15 cellular contexts compared by ENCODE assay signal in genomic region chr2:62297642-62298010, GRCh38.
DNase-seq lines count a peak whose midpoint lies in the region; ATAC-seq and TF ChIP-seq lines count a peak whose summit lies in the region.
"Had no signal": no experiment of that assay in that cellular context is flagged by ENCODE, and none has a peak within 500 bp of the region (broad histone marks: within the 10 kb centered on the region; RNA-seq: fewer than 3 reads in every experiment).

No MANE protein-coding gene starts in this region.

- no peaks in the 10 kb centered on the region for H3K36me3 Mint-ChIP-seq in activated CD8-positive, alpha-beta T cell treated with anti-CD3 and anti-CD28 coated beads for 36 hours (ENCODE audit: low read depth)

- H3K27ac Mint-ChIP-seq in activated CD8-positive, alpha-beta T cell treated with anti-CD3 and anti-CD28 coated beads for 36 hours = no peak overlapping the region
- H3K27ac Mint-ChIP-seq: B cell, T-helper 17 cell had no signal

- peak; percentile 30 for DNase-seq in GM12865 (ENCODE audit: low read depth)
- peak; percentile 6 for DNase-seq in NCI-H69 (lab: John Stamatoyannopoulos, UW)
- DNase-seq in choroid plexus epithelial cell (ENCODE audit: low read depth) = peak; percentile 51
- no peak for DNase-seq in activated CD8-positive, alpha-beta T cell treated with anti-CD3 and anti-CD28 coated beads for 36 hours
- DNase-seq: adrenal gland; effector memory CD4-positive, alpha-beta T cell; NCI-H1048; T-helper 17 cell had no signal

- CTCF ChIA-PET in activated CD8-positive, alpha-beta T cell treated with anti-CD3 and anti-CD28 coated beads for 36 hours (lab: Charles Lee) = interaction anchor here (1.5 kb wide), 1 partner anchor 304 kb away, joined by 4 read pairs; no protein-coding TSS in a partner anchor

- intact Hi-C loops in activated CD8-positive, alpha-beta T cell treated with anti-CD3 and anti-CD28 coated beads for 36 hours (cut with micrococcal nuclease) = no loop called here

- H3K27ac ChIP-seq in 22Rv1 = no peak overlapping the region
- H3K27ac ChIP-seq: adrenal gland, right atrium auricular region, thoracic aorta had no signal

- H3K4me3 ChIP-seq in GM12865 (ENCODE audit: low read depth, low read length) (no peak overlapping the region), choroid plexus epithelial cell (ENCODE audit: low read depth, low read length) (no peak overlapping the region)
- H3K4me3 ChIP-seq: adrenal gland, right atrium auricular region, thoracic aorta had no signal

- H3K4me1 Mint-ChIP-seq in activated CD8-positive, alpha-beta T cell treated with anti-CD3 and anti-CD28 coated beads for 36 hours (ENCODE audit: low read depth) = peaks cover 18% of the 10 kb centered on the region

- TF ChIP-seq CTCF in 22Rv1 (IDR thresholded peaks at IDR 0.05) (peak; percentile 39; the same call in 1 of the 2 replicates), GM12865 (IDR thresholded peaks at IDR 0.05; ENCODE audit: insufficient read depth, low read depth, low read length, missing control alignments) (peak; percentile 6), choroid plexus epithelial cell (conservative IDR thresholded peaks at IDR 0.05; ENCODE audit: low read depth, low read length) (peak; percentile 54)
- no peak for TF ChIP-seq CTCF in activated CD8-positive, alpha-beta T cell treated with anti-CD3 and anti-CD28 coated beads for 36 hours (IDR thresholded peaks at IDR 0.05)

- POLR2A ChIA-PET in activated CD8-positive, alpha-beta T cell treated with anti-CD3 and anti-CD28 coated beads for 36 hours (lab: Charles Lee) = interaction anchor here (1.7 kb wide), 1 partner anchor 97 kb away, joined by 3 read pairs; no protein-coding TSS in a partner anchor

- H3K4me3 Mint-ChIP-seq in activated CD8-positive, alpha-beta T cell treated with anti-CD3 and anti-CD28 coated beads for 36 hours = no peak overlapping the region
- H3K4me3 Mint-ChIP-seq: B cell, T-helper 17 cell had no signal

- peaks cover 1% of the 10 kb centered on the region for H3K9me3 Mint-ChIP-seq in activated CD8-positive, alpha-beta T cell treated with anti-CD3 and anti-CD28 coated beads for 36 hours

- H3K27me3 Mint-ChIP-seq in activated CD8-positive, alpha-beta T cell treated with anti-CD3 and anti-CD28 coated beads for 36 hours = no peaks in the 10 kb centered on the region

- ATAC-seq in HG03354 (IDR thresholded peaks at IDR 0.05; ENCODE audit: poor library complexity, severe bottlenecking, unreplicated experiment) = no peak
- no peak for ATAC-seq in HG03442 (IDR thresholded peaks at IDR 0.05; ENCODE audit: unreplicated experiment)
- ATAC-seq in activated CD8-positive, alpha-beta T cell treated with anti-CD3 and anti-CD28 coated beads for 36 hours = no peak
- ATAC-seq in GM21576 (IDR thresholded peaks at IDR 0.05; ENCODE audit: unreplicated experiment) = no peak
- ATAC-seq: T-helper 17 cell had no signal
